8 cellular contexts compared by ENCODE assay signal in genomic region chr16:1474471-1474795, GRCh38. TPM values are rescaled to one million over a fixed set of nuclear protein-coding genes. Genes with fewer than 3 reads are reported as not detected.
DNase-seq lines count a peak whose midpoint lies in the region; ATAC-seq lines count a peak whose summit lies in the region.

No MANE protein-coding gene starts in this region.

- H3K4me1 ChIP-seq in thymus (ENCODE audit: control insufficient read depth, insufficient read depth, low read length) = peaks cover 10% of the 10 kb centered on the region

- ATAC-seq in GM18511 (IDR thresholded peaks at IDR 0.05; ENCODE audit: unreplicated experiment) = peak; percentile 19
- peak; percentile 21 for ATAC-seq in HG02885 (IDR thresholded peaks at IDR 0.05; ENCODE audit: poor library complexity, unreplicated experiment)
- no peak for ATAC-seq in HG02678 (IDR thresholded peaks at IDR 0.05; ENCODE audit: unreplicated experiment)

- no peaks in the 10 kb centered on the region for H3K9me3 ChIP-seq in thymus (ENCODE audit: control insufficient read depth)

- H3K4me1 Mint-ChIP-seq in activated naive CD8-positive, alpha-beta T cell treated with anti-CD3 and anti-CD28 coated beads for 36 hours = peaks cover 31% of the 10 kb centered on the region

- H3K27me3 Mint-ChIP-seq in activated naive CD8-positive, alpha-beta T cell treated with anti-CD3 and anti-CD28 coated beads for 36 hours = no peaks in the 10 kb centered on the region

- H3K4me3 ChIP-seq in thymus (ENCODE audit: low read length) = peak overlapping the region; percentile 88

- H3K27ac ChIP-seq in layer of hippocampus (ENCODE audit: low read depth, low read length) (peak overlapping the region; percentile 70), thymus (ENCODE audit: low read depth) (peak overlapping the region; percentile 74)

- no peaks in the 10 kb centered on the region for H3K36me3 Mint-ChIP-seq in activated naive CD8-positive, alpha-beta T cell treated with anti-CD3 and anti-CD28 coated beads for 36 hours

- no peaks in the 10 kb centered on the region for H3K9me3 Mint-ChIP-seq in activated naive CD8-positive, alpha-beta T cell treated with anti-CD3 and anti-CD28 coated beads for 36 hours

- peak overlapping the region; percentile 34 for H3K27ac Mint-ChIP-seq in activated naive CD8-positive, alpha-beta T cell treated with anti-CD3 and anti-CD28 coated beads for 36 hours

- under 1% methylated on average over 43 of the region's 43 CpGs for WGBS in thymus

- DNase-seq in activated naive CD8-positive, alpha-beta T cell treated with anti-CD3 and anti-CD28 coated beads for 36 hours = no peak
- DNase-seq in UCSD-AML1 (lab: John Stamatoyannopoulos, UW; ENCODE audit: unreplicated experiment) = no peak
- no peak for DNase-seq in GF-D8 (lab: John Stamatoyannopoulos, UW)

- H3K36me3 ChIP-seq in thymus (ENCODE audit: control insufficient read depth, insufficient read depth) = peaks cover 5% of the 10 kb centered on the region

- peak overlapping the region; percentile 78 for H3K4me3 Mint-ChIP-seq in activated naive CD8-positive, alpha-beta T cell treated with anti-CD3 and anti-CD28 coated beads for 36 hours

- no peaks in the 10 kb centered on the region for H3K27me3 ChIP-seq in layer of hippocampus (ENCODE audit: control insufficient read depth, insufficient read depth, low read length)
- H3K27me3 ChIP-seq in thymus (ENCODE audit: control insufficient read depth, insufficient read depth) = no peaks in the 10 kb centered on the region

RNA-seq across cellular contexts. Expression of gene CLCN7, which starts 0.4 kb away (rescaled TPM):
- total RNA-seq in activated naive CD8-positive, alpha-beta T cell treated with anti-CD3 and anti-CD28 coated beads for 36 hours = 10 to 100 TPM; 45.0 to 48.8 TPM
- polyA plus RNA-seq in thymus = 78.5 TPM

RNA-seq across cellular contexts. Expression of gene PTX4, which starts 14.3 kb away (rescaled TPM):
- not detected for total RNA-seq in activated naive CD8-positive, alpha-beta T cell treated with anti-CD3 and anti-CD28 coated beads for 36 hours
- 0.05 TPM for polyA plus RNA-seq in thymus

RNA-seq across cellular contexts. Expression of gene TELO2, which starts 18.7 kb away (rescaled TPM):
- 10 to 100 TPM; 82.5 to 82.9 TPM for total RNA-seq in activated naive CD8-positive, alpha-beta T cell treated with anti-CD3 and anti-CD28 coated beads for 36 hours
- 97.4 TPM for polyA plus RNA-seq in thymus

RNA-seq across cellular contexts. Expression of gene CCDC154, which starts 30.1 kb away (rescaled TPM):
- total RNA-seq in activated naive CD8-positive, alpha-beta T cell treated with anti-CD3 and anti-CD28 coated beads for 36 hours = 1 to 10 TPM; 1.3 TPM
- 14.0 TPM for polyA plus RNA-seq in thymus

RNA-seq across cellular contexts. Expression of gene PERCC1, which starts 43.6 kb away (rescaled TPM):
- under 1 TPM; 0.25 to 0.40 TPM for total RNA-seq in activated naive CD8-positive, alpha-beta T cell treated with anti-CD3 and anti-CD28 coated beads for 36 hours
- 0.07 TPM for polyA plus RNA-seq in thymus
